ENCODE assay signal across 21 cellular contexts in genomic region chr1:150017206-150017750, GRCh38. TPM values are rescaled to one million over a fixed set of nuclear protein-coding genes. Genes with fewer than 3 reads are reported as not detected.
DNase-seq lines count a peak whose midpoint lies in the region; ATAC-seq, FAIRE-seq and TF ChIP-seq lines count a peak whose summit lies in the region.
"Had no signal": no experiment of that assay in that cellular context is flagged by ENCODE, and none has a peak within 500 bp of the region (broad histone marks: within the 10 kb centered on the region; RNA-seq: fewer than 3 reads in every experiment).

No MANE protein-coding gene starts in this region.

- DNase-seq in activated CD4-positive, alpha-beta T cell treated with anti-CD3 and anti-CD28 coated beads, Interleukin-2, amount 10 ng/mL, durations not matched to agents 24 days and 14 days = peak; percentile 48
- no peak for DNase-seq in activated CD4-positive, alpha-beta T cell treated with anti-CD3 and anti-CD28 coated beads for 36 hours
- DNase-seq in WTC11 (ENCODE audit: low spot score) = peak; percentile 30
- peak; percentile 93 for DNase-seq in islet precursor cell
- peak in 1 of 2 donors; percentile 86 for DNase-seq in upper lobe of left lung
- no peak for DNase-seq in frontal cortex (ENCODE audit: low spot score in 2 of 2)
- DNase-seq in osteocyte (ENCODE audit: extremely low spot score, unreplicated experiment) = no peak
- DNase-seq: activated CD4-positive, alpha-beta T cell treated with anti-CD3 and anti-CD28 coated beads for 48 hours; activated naive CD4-positive, alpha-beta T cell treated with anti-CD3 and anti-CD28 coated beads, Interleukin-2, amount 50 U/mL, for 16 hours; DND-41; heart left ventricle; NCI-H1417 treated with DMSO at 0.1 percent for 48 hours; NCI-H2227 treated with DMSO at 0.1 percent for 48 hours; SJCRH30; stimulated activated CD4-positive, alpha-beta T cell treated with anti-CD3 and anti-CD28 coated beads, Interleukin-4, amount 100 ng/mL, for 4 hours; T1000 had no signal

- ATAC-seq in activated CD4-positive, alpha-beta T cell treated with anti-CD3 and anti-CD28 coated beads for 36 hours = no peak
- peak; percentile 94 for ATAC-seq in WTC11
- peak; percentile 66 to 93 for ATAC-seq in upper lobe of left lung (ENCODE audit: low FRiP score in 2 of 2)
- no peak for ATAC-seq in HG03135 (IDR thresholded peaks at IDR 0.05; ENCODE audit: unreplicated experiment)
- ATAC-seq: A549 had no signal

- no peaks in the 10 kb centered on the region for H3K36me3 ChIP-seq in upper lobe of left lung
- H3K36me3 ChIP-seq: heart left ventricle, pancreas, SJCRH30, thyroid gland had no signal

- TF ChIP-seq CTCF in WTC11 (IDR thresholded peaks at IDR 0.05) = no peak
- TF ChIP-seq CTCF in upper lobe of left lung (IDR thresholded peaks at IDR 0.05) = no peak
- TF ChIP-seq CTCF in osteocyte (IDR thresholded peaks at IDR 0.05) = no peak

- CTCF ChIA-PET in activated CD4-positive, alpha-beta T cell treated with anti-CD3 and anti-CD28 coated beads for 36 hours (lab: Charles Lee) = interaction anchor here (1.2 to 1.3 kb wide), 2 partner anchors 19 to 170 kb away, joined by 3 to 5 read pairs; no protein-coding TSS in a partner anchor
- CTCF ChIA-PET in WTC11 (lab: Charles Lee) = interaction anchor here (0.6 to 1.3 kb wide), 2 partner anchors 33 to 151 kb away, joined by 3 to 5 read pairs; no protein-coding TSS in a partner anchor

- peak overlapping the region; percentile 58 to 69 (median 68) for H3K27ac ChIP-seq in upper lobe of left lung
- H3K27ac ChIP-seq: A549, SJCRH30, thyroid gland had no signal

- no peaks in the 10 kb centered on the region for H3K9me3 Mint-ChIP-seq in activated CD4-positive, alpha-beta T cell treated with anti-CD3 and anti-CD28 coated beads, Interleukin-2, amount 10 ng/mL, durations not matched to agents 24 days and 14 days
- no peaks in the 10 kb centered on the region for H3K9me3 Mint-ChIP-seq in activated CD4-positive, alpha-beta T cell treated with anti-CD3 and anti-CD28 coated beads for 36 hours (ENCODE audit: low read depth)
- H3K9me3 Mint-ChIP-seq in WTC11 (no peaks in the 10 kb centered on the region), osteocyte (ENCODE audit: unreplicated experiment) (no peaks in the 10 kb centered on the region)
- H3K9me3 Mint-ChIP-seq: brain had no signal

- peak in 1 of 4 donors; percentile 87 for TF ChIP-seq EP300 in upper lobe of left lung (IDR thresholded peaks at IDR 0.05)

- H3K4me3 ChIP-seq in upper lobe of left lung = no peak overlapping the region
- H3K4me3 ChIP-seq: A549, heart left ventricle, pancreas, SJCRH30, thyroid gland had no signal

- no peaks in the 10 kb centered on the region for H3K36me3 Mint-ChIP-seq in activated CD4-positive, alpha-beta T cell treated with anti-CD3 and anti-CD28 coated beads, Interleukin-2, amount 10 ng/mL, durations not matched to agents 24 days and 14 days (ENCODE audit: low read depth)
- H3K36me3 Mint-ChIP-seq in activated CD4-positive, alpha-beta T cell treated with anti-CD3 and anti-CD28 coated beads for 36 hours (ENCODE audit: low read depth) = no peaks in the 10 kb centered on the region
- H3K36me3 Mint-ChIP-seq in WTC11 (no peaks in the 10 kb centered on the region), osteocyte (ENCODE audit: unreplicated experiment) (no peaks in the 10 kb centered on the region)
- H3K36me3 Mint-ChIP-seq: brain had no signal

- no peak for FAIRE-seq in frontal cortex (lab: Jason Lieb, UNC)
- FAIRE-seq: A549, pancreas had no signal

- peak in 2 of 4 donors; percentile 22 to 36 for TF ChIP-seq POLR2A in upper lobe of left lung (IDR thresholded peaks at IDR 0.05)

- no peaks in the 10 kb centered on the region for H3K9me3 ChIP-seq in upper lobe of left lung
- H3K9me3 ChIP-seq: A549, heart left ventricle, pancreas, SJCRH30, thyroid gland had no signal

- H3K27ac Mint-ChIP-seq in activated CD4-positive, alpha-beta T cell treated with anti-CD3 and anti-CD28 coated beads, Interleukin-2, amount 10 ng/mL, durations not matched to agents 24 days and 14 days = no peak overlapping the region
- H3K27ac Mint-ChIP-seq in activated CD4-positive, alpha-beta T cell treated with anti-CD3 and anti-CD28 coated beads for 36 hours = no peak overlapping the region
- H3K27ac Mint-ChIP-seq in WTC11 (peak overlapping the region; percentile 33; the same call in 1 of the 2 replicates), osteocyte (ENCODE audit: unreplicated experiment) (no peak overlapping the region)

- no peaks in the 10 kb centered on the region for H3K4me1 Mint-ChIP-seq in activated CD4-positive, alpha-beta T cell treated with anti-CD3 and anti-CD28 coated beads, Interleukin-2, amount 10 ng/mL, durations not matched to agents 24 days and 14 days
- H3K4me1 Mint-ChIP-seq in activated CD4-positive, alpha-beta T cell treated with anti-CD3 and anti-CD28 coated beads for 36 hours = no peaks in the 10 kb centered on the region
- H3K4me1 Mint-ChIP-seq in WTC11 (peaks cover 19% of the 10 kb centered on the region), osteocyte (ENCODE audit: unreplicated experiment) (peaks cover 21% of the 10 kb centered on the region)

- POLR2A ChIA-PET in activated CD4-positive, alpha-beta T cell treated with anti-CD3 and anti-CD28 coated beads for 36 hours (lab: Charles Lee) = no interaction called here
- POLR2A ChIA-PET in WTC11 (lab: Charles Lee) = no interaction called here

- H3K27me3 Mint-ChIP-seq in activated CD4-positive, alpha-beta T cell treated with anti-CD3 and anti-CD28 coated beads, Interleukin-2, amount 10 ng/mL, durations not matched to agents 24 days and 14 days = peaks cover 5% of the 10 kb centered on the region
- no peaks in the 10 kb centered on the region for H3K27me3 Mint-ChIP-seq in activated CD4-positive, alpha-beta T cell treated with anti-CD3 and anti-CD28 coated beads for 36 hours
- H3K27me3 Mint-ChIP-seq in WTC11 (ENCODE audit: low read depth) (no peaks in the 10 kb centered on the region; the same call in 1 of the 2 replicates), osteocyte (ENCODE audit: unreplicated experiment) (no peaks in the 10 kb centered on the region)
- H3K27me3 Mint-ChIP-seq: brain had no signal

- H3K4me1 ChIP-seq in upper lobe of left lung = peaks cover 0 to 4% (median 0%) of the 10 kb centered on the region in 4 donors
- H3K4me1 ChIP-seq: thyroid gland had no signal

- intact Hi-C loops in activated CD4-positive, alpha-beta T cell treated with anti-CD3 and anti-CD28 coated beads, Interleukin-2, amount 10 ng/mL, durations not matched to agents 24 days and 14 days (cut with micrococcal nuclease) = no loop called here
- intact Hi-C loops in activated CD4-positive, alpha-beta T cell treated with anti-CD3 and anti-CD28 coated beads for 36 hours (cut with DNase I, micrococcal nuclease) = no loop called here

- no peak overlapping the region for H3K4me3 Mint-ChIP-seq in activated CD4-positive, alpha-beta T cell treated with anti-CD3 and anti-CD28 coated beads, Interleukin-2, amount 10 ng/mL, durations not matched to agents 24 days and 14 days
- no peak overlapping the region for H3K4me3 Mint-ChIP-seq in activated CD4-positive, alpha-beta T cell treated with anti-CD3 and anti-CD28 coated beads for 36 hours
- H3K4me3 Mint-ChIP-seq in WTC11 (no peak overlapping the region), osteocyte (ENCODE audit: unreplicated experiment) (no peak overlapping the region)
- H3K4me3 Mint-ChIP-seq: brain had no signal

- H3K27me3 ChIP-seq in upper lobe of left lung = no peaks in the 10 kb centered on the region
- H3K27me3 ChIP-seq: pancreas, SJCRH30, thyroid gland had no signal

TF ChIP-seq in WTC11, 78 proteins besides CTCF, POLR2A, EP300 and RAD21:
- TF ChIP-seq SOX15 (CRISPR knock-in tag; IDR thresholded peaks at IDR 0.05) = no peak
- TF ChIP-seq ZNF317 (CRISPR knock-in tag; IDR thresholded peaks at IDR 0.05; ENCODE audit: borderline replicate concordance, low read depth) = peak; percentile 94

RNA-seq across cellular contexts. Expression of gene OTUD7B, which starts 6.8 kb away (rescaled TPM):
- 36.1 and 38.8 TPM in 2 replicates for total RNA-seq in activated CD4-positive, alpha-beta T cell treated with anti-CD3 and anti-CD28 coated beads, Interleukin-2, amount 10 ng/mL, durations not matched to agents 24 days and 14 days
- 10 to 100 TPM; 18.5 to 20.1 TPM for total RNA-seq in activated CD4-positive, alpha-beta T cell treated with anti-CD3 and anti-CD28 coated beads for 36 hours
- total RNA-seq in WTC11 (2021) (19.4 to 21.0 TPM (median 19.5 TPM) in 3 replicates), upper lobe of left lung (10 to 100 TPM; 22.0 to 44.8 (median 29.8) TPM), frontal cortex (4.9 TPM), osteocyte (25.1 and 26.2 TPM in 2 replicates)

RNA-seq across cellular contexts. Expression of gene VPS45, which starts 50.3 kb away (rescaled TPM):
- total RNA-seq in activated CD4-positive, alpha-beta T cell treated with anti-CD3 and anti-CD28 coated beads, Interleukin-2, amount 10 ng/mL, durations not matched to agents 24 days and 14 days = 20.8 and 21.0 TPM in 2 replicates
- 10 to 100 TPM; 18.5 to 20.6 TPM for total RNA-seq in activated CD4-positive, alpha-beta T cell treated with anti-CD3 and anti-CD28 coated beads for 36 hours
- 26.1 to 28.2 TPM (median 27.3 TPM) in 3 replicates for total RNA-seq in WTC11 (2021)
- total RNA-seq in upper lobe of left lung = 10 to 100 TPM; 16.3 to 50.3 (median 30.8) TPM
- total RNA-seq in frontal cortex = 70.1 TPM
- total RNA-seq in osteocyte = 37.0 and 43.6 TPM in 2 replicates

Comparison
In these comparisons a context has a peak if more than half of its experiments do, and no peak if none do; other contexts are left out.
1. DNase-seq: peak in activated CD4-positive, alpha-beta T cell treated with anti-CD3 and anti-CD28 coated beads, Interleukin-2, amount 10 ng/mL, durations not matched to agents 24 days and 14 days (single experiment), WTC11 (single experiment) and islet precursor cell (single experiment); none in activated CD4-positive, alpha-beta T cell treated with anti-CD3 and anti-CD28 coated beads for 36 hours (single experiment), frontal cortex (0 of 2) and osteocyte (single experiment).
2. ATAC-seq: peak in WTC11 (single experiment) and upper lobe of left lung (2 of 2); none in activated CD4-positive, alpha-beta T cell treated with anti-CD3 and anti-CD28 coated beads for 36 hours (single experiment) and HG03135 (single experiment).